ENCODE assay signal across 26 cellular contexts in genomic region chr15:37636736-37637135, GRCh38.
"Had no signal": no experiment of that assay in that cellular context is flagged by ENCODE, and none has a peak within 500 bp of the region (broad histone marks: within the 10 kb centered on the region; RNA-seq: fewer than 3 reads in every experiment).

No MANE protein-coding gene starts in this region.

- H3K27me3 ChIP-seq: colonic mucosa, esophagus squamous epithelium, gastrocnemius medialis, heart right ventricle, left lung had no signal

- H3K27ac ChIP-seq: colonic mucosa, epithelial cell of prostate, esophagus squamous epithelium, gastrocnemius medialis, heart right ventricle, left lung had no signal

- H3K9me3 ChIP-seq: colonic mucosa, esophagus squamous epithelium, gastrocnemius medialis, left lung had no signal

- H3K36me3 ChIP-seq: colonic mucosa, esophagus squamous epithelium, gastrocnemius medialis, heart right ventricle, left lung had no signal

- DNase-seq: colonic mucosa; cortex of kidney; effector CD8-positive, alpha-beta T cell; effector memory CD8-positive, alpha-beta T cell; endodermal cell; erythroblast; esophagus squamous epithelium; foreskin fibroblast; foreskin melanocyte; gastrocnemius medialis; glutamatergic neuron; head of caudate nucleus; heart right ventricle; hippocampal formation; left cardiac atrium; left lung; left ventricle myocardium superior; mammary epithelial cell; mesendoderm; midbrain had no signal

- H3K4me1 ChIP-seq: colonic mucosa, esophagus squamous epithelium, gastrocnemius medialis, heart right ventricle, left lung had no signal

- ATAC-seq: effector memory CD8-positive, alpha-beta T cell; esophagus mucosa; gastrocnemius medialis; heart right ventricle; left cardiac atrium; left lung; left ventricle myocardium superior had no signal

- H3K4me3 ChIP-seq: colonic mucosa, esophagus squamous epithelium, gastrocnemius medialis, heart right ventricle, left lung, lung had no signal

- FAIRE-seq: endometrium, islet of Langerhans, keratinocyte had no signal
